In genomic region chr6:11920566-11920965, GRCh38 we compare ENCODE assay signal across 19 cellular contexts.
DNase-seq lines count a peak whose midpoint lies in the region; ATAC-seq and TF ChIP-seq lines count a peak whose summit lies in the region.
"Had no signal": no experiment of that assay in that cellular context is flagged by ENCODE, and none has a peak within 500 bp of the region (broad histone marks: within the 10 kb centered on the region; RNA-seq: fewer than 3 reads in every experiment).

No MANE protein-coding gene starts in this region.

- H3K4me1 ChIP-seq in colonic mucosa (peaks cover 4% of the 10 kb centered on the region), mucosa of rectum (ENCODE audit: control insufficient read depth in 2 of 2, insufficient read depth in 2 of 2, low read length in 2 of 2) (peaks cover 15 to 20% of the 10 kb centered on the region in 2 donors), transverse colon (peaks cover 6 to 36% (median 12%) of the 10 kb centered on the region in 4 donors), spleen (no peaks in the 10 kb centered on the region)
- H3K4me1 ChIP-seq: BLaER1 treated with 17β-estradiol and CSF1 and Interleukin-3, amounts not matched to agents 10 nM and 100 nM; upper lobe of right lung had no signal

- peak overlapping the region; percentile 13 for H3K27ac Mint-ChIP-seq in activated naive CD4-positive, alpha-beta T cell treated with anti-CD3 and anti-CD28 coated beads, Interleukin-2, amount 50 U/mL, for 24 hours
- no peak overlapping the region for H3K27ac Mint-ChIP-seq in activated naive CD4-positive, alpha-beta T cell treated with anti-CD3 and anti-CD28 coated beads for 36 hours
- no peak overlapping the region for H3K27ac Mint-ChIP-seq in immature natural killer cell
- H3K27ac Mint-ChIP-seq: activated CD4-positive, alpha-beta memory T cell treated with anti-CD3 and anti-CD28 coated beads, Interleukin-2, amount 10 ng/mL, durations not matched to agents 7 days and 5 days; activated naive CD8-positive, alpha-beta T cell treated with anti-CD3 and anti-CD28 coated beads, Interleukin-2, amount 10 ng/mL, durations not matched to agents 7 days and 5 days had no signal

- H3K4me3 Mint-ChIP-seq in activated naive CD4-positive, alpha-beta T cell treated with anti-CD3 and anti-CD28 coated beads, Interleukin-2, amount 50 U/mL, for 24 hours = no peak overlapping the region
- H3K4me3 Mint-ChIP-seq in activated naive CD4-positive, alpha-beta T cell treated with anti-CD3 and anti-CD28 coated beads for 36 hours = no peak overlapping the region
- no peak overlapping the region for H3K4me3 Mint-ChIP-seq in immature natural killer cell
- H3K4me3 Mint-ChIP-seq: activated CD4-positive, alpha-beta memory T cell treated with anti-CD3 and anti-CD28 coated beads, Interleukin-2, amount 10 ng/mL, durations not matched to agents 7 days and 5 days; activated naive CD8-positive, alpha-beta T cell treated with anti-CD3 and anti-CD28 coated beads, Interleukin-2, amount 10 ng/mL, durations not matched to agents 7 days and 5 days had no signal

- no peaks in the 10 kb centered on the region for H3K36me3 ChIP-seq in colonic mucosa
- H3K36me3 ChIP-seq in mucosa of rectum (ENCODE audit: control insufficient read depth in 2 of 2, insufficient read depth in 2 of 2, low read length in 2 of 2) = no peaks in the 10 kb centered on the region
- no peaks in the 10 kb centered on the region for H3K36me3 ChIP-seq in transverse colon
- no peaks in the 10 kb centered on the region for H3K36me3 ChIP-seq in spleen
- H3K36me3 ChIP-seq: BLaER1 treated with 17β-estradiol and CSF1 and Interleukin-3, amounts not matched to agents 10 nM and 100 nM; cardiac muscle cell; upper lobe of right lung had no signal

- peak overlapping the region; percentile 9 for H3K27ac ChIP-seq in colonic mucosa
- peak overlapping the region; percentile 7 to 53 for H3K27ac ChIP-seq in mucosa of rectum (ENCODE audit: low read depth in 2 of 2, low read length in 2 of 2)
- peak overlapping the region; percentile 47 to 64 (median 52) for H3K27ac ChIP-seq in transverse colon
- no peak overlapping the region for H3K27ac ChIP-seq in spleen
- H3K27ac ChIP-seq: 22Rv1; BLaER1 treated with 17β-estradiol and CSF1 and Interleukin-3, amounts not matched to agents 10 nM and 100 nM; cardiac muscle cell; upper lobe of right lung had no signal

- H3K27me3 Mint-ChIP-seq in activated naive CD4-positive, alpha-beta T cell treated with anti-CD3 and anti-CD28 coated beads, Interleukin-2, amount 50 U/mL, for 24 hours = no peaks in the 10 kb centered on the region
- no peaks in the 10 kb centered on the region for H3K27me3 Mint-ChIP-seq in activated naive CD4-positive, alpha-beta T cell treated with anti-CD3 and anti-CD28 coated beads for 36 hours (ENCODE audit: low read depth)
- H3K27me3 Mint-ChIP-seq in immature natural killer cell (ENCODE audit: low read depth in 3 of 3) = peaks cover 0 to 3% (median under 1%) of the 10 kb centered on the region in 3 donors
- H3K27me3 Mint-ChIP-seq: activated CD4-positive, alpha-beta memory T cell treated with anti-CD3 and anti-CD28 coated beads, Interleukin-2, amount 10 ng/mL, durations not matched to agents 7 days and 5 days; activated naive CD8-positive, alpha-beta T cell treated with anti-CD3 and anti-CD28 coated beads, Interleukin-2, amount 10 ng/mL, durations not matched to agents 7 days and 5 days had no signal

- H3K4me3 ChIP-seq in colonic mucosa (no peak overlapping the region), mucosa of rectum (ENCODE audit: low read length in 2 of 2) (no peak overlapping the region), transverse colon (no peak overlapping the region), spleen (no peak overlapping the region)
- H3K4me3 ChIP-seq: BLaER1 treated with 17β-estradiol and CSF1 and Interleukin-3, amounts not matched to agents 10 nM and 100 nM; cardiac muscle cell; upper lobe of right lung had no signal

- no peaks in the 10 kb centered on the region for H3K9me3 Mint-ChIP-seq in activated naive CD4-positive, alpha-beta T cell treated with anti-CD3 and anti-CD28 coated beads, Interleukin-2, amount 50 U/mL, for 24 hours
- H3K9me3 Mint-ChIP-seq in activated naive CD4-positive, alpha-beta T cell treated with anti-CD3 and anti-CD28 coated beads for 36 hours = no peaks in the 10 kb centered on the region
- no peaks in the 10 kb centered on the region for H3K9me3 Mint-ChIP-seq in immature natural killer cell
- H3K9me3 Mint-ChIP-seq: activated CD4-positive, alpha-beta memory T cell treated with anti-CD3 and anti-CD28 coated beads, Interleukin-2, amount 10 ng/mL, durations not matched to agents 7 days and 5 days; activated naive CD8-positive, alpha-beta T cell treated with anti-CD3 and anti-CD28 coated beads, Interleukin-2, amount 10 ng/mL, durations not matched to agents 7 days and 5 days had no signal

- no peak for TF ChIP-seq EP300 in transverse colon (IDR thresholded peaks at IDR 0.05; ENCODE audit: low read depth)

- whole genome bisulfite sequencing in transverse colon (ENCODE audit: low coverage in 1 of 2), 2 donors = 90% methylated on average over 3 of the region's 3 CpGs; no CpG with 5 or more reads in 1 of the 2 donors
- 84 to 94% (median 92%) methylated on average over 3 of the region's 3 CpGs for WGBS in spleen, 5 donors

- no peaks in the 10 kb centered on the region for H3K27me3 ChIP-seq in colonic mucosa
- no peaks in the 10 kb centered on the region for H3K27me3 ChIP-seq in mucosa of rectum (ENCODE audit: control insufficient read depth in 2 of 2, insufficient read depth in 2 of 2, low read length in 2 of 2)
- H3K27me3 ChIP-seq in transverse colon = no peaks in the 10 kb centered on the region
- H3K27me3 ChIP-seq in spleen (replicated peaks in 1 of 7) = no peaks in the 10 kb centered on the region
- H3K27me3 ChIP-seq: BLaER1 treated with 17β-estradiol and CSF1 and Interleukin-3, amounts not matched to agents 10 nM and 100 nM; cardiac muscle cell; upper lobe of right lung had no signal

- no peaks in the 10 kb centered on the region for H3K36me3 Mint-ChIP-seq in activated naive CD4-positive, alpha-beta T cell treated with anti-CD3 and anti-CD28 coated beads, Interleukin-2, amount 50 U/mL, for 24 hours
- H3K36me3 Mint-ChIP-seq in activated naive CD4-positive, alpha-beta T cell treated with anti-CD3 and anti-CD28 coated beads for 36 hours (ENCODE audit: low read depth) = no peaks in the 10 kb centered on the region
- H3K36me3 Mint-ChIP-seq in immature natural killer cell = no peaks in the 10 kb centered on the region
- H3K36me3 Mint-ChIP-seq: activated naive CD8-positive, alpha-beta T cell treated with anti-CD3 and anti-CD28 coated beads, Interleukin-2, amount 10 ng/mL, durations not matched to agents 7 days and 5 days had no signal

- intact Hi-C loops in activated naive CD4-positive, alpha-beta T cell treated with anti-CD3 and anti-CD28 coated beads for 36 hours (cut with micrococcal nuclease) = no loop called here
- intact Hi-C loops in colonic mucosa (cut with DNase I) (loop anchor here (5.0 kb wide), 1 partner anchor 87 kb away; no protein-coding TSS in a partner anchor), transverse colon (cut with DNase I; ENCODE audit: low total_unique reads) (no loop called here), spleen (cut with DNase I; ENCODE audit: low total_unique reads) (no loop called here)

- H3K9me3 ChIP-seq in colonic mucosa (no peaks in the 10 kb centered on the region), mucosa of rectum (ENCODE audit: control insufficient read depth in 2 of 2, low read length in 2 of 2) (no peaks in the 10 kb centered on the region), transverse colon (no peaks in the 10 kb centered on the region), spleen (no peaks in the 10 kb centered on the region)
- H3K9me3 ChIP-seq: BLaER1 treated with 17β-estradiol and CSF1 and Interleukin-3, amounts not matched to agents 10 nM and 100 nM; upper lobe of right lung had no signal

- TF ChIP-seq POLR2A in transverse colon (IDR thresholded peaks at IDR 0.05) = no peak
- TF ChIP-seq POLR2A in spleen (IDR thresholded peaks at IDR 0.05) = no peak

- H3K4me1 Mint-ChIP-seq in activated naive CD4-positive, alpha-beta T cell treated with anti-CD3 and anti-CD28 coated beads, Interleukin-2, amount 50 U/mL, for 24 hours = no peaks in the 10 kb centered on the region
- no peaks in the 10 kb centered on the region for H3K4me1 Mint-ChIP-seq in activated naive CD4-positive, alpha-beta T cell treated with anti-CD3 and anti-CD28 coated beads for 36 hours (ENCODE audit: low read depth)
- no peaks in the 10 kb centered on the region for H3K4me1 Mint-ChIP-seq in immature natural killer cell
- H3K4me1 Mint-ChIP-seq: activated CD4-positive, alpha-beta memory T cell treated with anti-CD3 and anti-CD28 coated beads, Interleukin-2, amount 10 ng/mL, durations not matched to agents 7 days and 5 days; activated naive CD8-positive, alpha-beta T cell treated with anti-CD3 and anti-CD28 coated beads, Interleukin-2, amount 10 ng/mL, durations not matched to agents 7 days and 5 days had no signal

- no peak overlapping the region for H3K9ac ChIP-seq in colonic mucosa (ENCODE audit: low read depth in 2 of 2, low read length in 2 of 2)
- H3K9ac ChIP-seq in mucosa of rectum (ENCODE audit: low read depth in 1 of 2, low read length in 2 of 2) = no peak overlapping the region
- H3K9ac ChIP-seq: BLaER1 treated with 17β-estradiol and CSF1 and Interleukin-3, amounts not matched to agents 10 nM and 100 nM had no signal

- CTCF ChIA-PET in activated naive CD4-positive, alpha-beta T cell treated with anti-CD3 and anti-CD28 coated beads for 36 hours (lab: Charles Lee) = interaction anchor here (0.6 to 1.0 kb wide), 3 partner anchors 34 to 265 kb away, joined by 3 read pairs; no protein-coding TSS in a partner anchor

- TF ChIP-seq CTCF in colonic mucosa (IDR thresholded peaks at IDR 0.05) = no peak
- TF ChIP-seq CTCF in transverse colon (IDR thresholded peaks at IDR 0.05) = no peak
- TF ChIP-seq CTCF in spleen (IDR thresholded peaks at IDR 0.05 in 8 of 11, conservative IDR thresholded peaks at IDR 0.05 in 3 of 11) = no peak

- in situ Hi-C loops in transverse colon (cut with MboI; ENCODE audit: low pct_ligation_motif_present in 1 of 4, low pct_unique_long_range_greater_than_20kb in 1 of 4, low sequenced_read_pairs in 3 of 4) = no loop called here

- no peak for ATAC-seq in GM19351 (IDR thresholded peaks at IDR 0.05; ENCODE audit: unreplicated experiment)

- no peak for DNase-seq in activated naive CD4-positive, alpha-beta T cell treated with anti-CD3 and anti-CD28 coated beads for 36 hours
- DNase-seq in colonic mucosa = no peak
- no peak for DNase-seq in transverse colon
- DNase-seq in spleen = no peak
- DNase-seq in immature natural killer cell = no peak
- DNase-seq: activated CD4-positive, alpha-beta memory T cell treated with anti-CD3 and anti-CD28 coated beads, Interleukin-2, amount 10 ng/mL, durations not matched to agents 7 days and 5 days; activated naive CD8-positive, alpha-beta T cell treated with anti-CD3 and anti-CD28 coated beads, Interleukin-2, amount 10 ng/mL, durations not matched to agents 7 days and 5 days; activated T-cell treated with anti-CD3 and anti-CD28 coated beads, Interleukin-2, amount 50 U/mL, for 48 hours; hippocampal formation; Kasumi-1; NCI-H1417; T-helper 1 cell; upper lobe of right lung had no signal

Comparison
In these comparisons a context has a peak if more than half of its experiments do, and no peak if none do; other contexts are left out.
1. H3K27ac ChIP-seq: peak in colonic mucosa (single experiment), mucosa of rectum (2 of 2) and transverse colon (4 of 4); none in spleen (0 of 8).